In the genomic region with DNA sequence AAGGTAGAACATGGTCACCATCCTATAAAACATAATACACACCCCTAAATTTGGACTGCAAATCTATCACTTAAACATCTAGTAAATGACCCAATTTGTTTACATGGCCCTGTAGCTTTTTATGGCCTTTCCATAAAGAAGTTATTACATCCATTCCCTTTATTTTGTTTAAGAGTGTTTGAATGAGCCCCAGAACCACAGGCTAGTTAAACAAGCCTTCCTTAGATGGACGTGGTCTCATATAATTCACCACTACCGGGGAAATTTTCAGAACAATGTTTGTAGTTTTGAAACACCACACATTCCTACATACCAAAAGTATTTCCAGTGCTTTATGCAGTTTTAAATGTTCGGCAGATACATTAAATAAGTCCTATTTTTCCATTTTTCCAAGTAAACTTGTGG, we compare ENCODE assay signal across 14 cellular contexts. TPM values are rescaled to one million over a fixed set of nuclear protein-coding genes. Genes with fewer than 3 reads are reported as not detected.
DNase-seq lines count a peak whose midpoint lies in the region; TF ChIP-seq lines count a peak whose summit lies in the region.
"Had no signal": no experiment of that assay in that cellular context is flagged by ENCODE, and none has a peak within 500 bp of the region (broad histone marks: within the 10 kb centered on the region; RNA-seq: fewer than 3 reads in every experiment).

No MANE protein-coding gene starts in this region.

- H3K27ac ChIP-seq in substantia nigra (ENCODE audit: low read depth, low read length, poor library complexity, severe bottlenecking): no peak overlapping the region
- H3K27ac ChIP-seq: gastrocnemius medialis, KMS-11, VCaP had no signal

- DNase-seq in HEK293T (ENCODE audit: extremely low spot score) (peak; percentile 24), astrocyte of the hippocampus (ENCODE audit: low read depth, low spot score) (peak; percentile 77), iris pigment epithelial cell (ENCODE audit: low read depth) (peak; percentile 86), substantia nigra (lab: John Stamatoyannopoulos, UW) (no peak), ureter (ENCODE audit: low spot score) (no peak), T1000 (lab: John Stamatoyannopoulos, UW) (no peak), NCI-H146 treated with DMSO at 0.1 percent for 48 hours (lab: John Stamatoyannopoulos, UW; ENCODE audit: unreplicated experiment) (no peak)
- DNase-seq: activated CD8-positive, alpha-beta memory T cell treated with anti-CD3 and anti-CD28 coated beads for 24 hours; anterior cingulate cortex; gastrocnemius medialis; NCI-H1694 treated with DMSO at 0.1 percent for 48 hours had no signal

- CTCF ChIA-PET in HEK293T (lab: Yijun Ruan, JAX): interaction anchor here (1.8 kb wide), 1 partner anchor 9 kb away, joined by 4 read pairs; no protein-coding TSS in a partner anchor

- POLR2A ChIA-PET in HEK293T (lab: Yijun Ruan, JAX): no interaction called here

TF ChIP-seq in HEK293T, 16 proteins besides CTCF, POLR2A, EP300 and RAD21:
- TF ChIP-seq ARNT (IDR thresholded peaks at IDR 0.05) (peak; percentile 86), ZNF384 (IDR thresholded peaks at IDR 0.05) (no peak), FOXK2 (IDR thresholded peaks at IDR 0.05) (peak; percentile 74), CTBP1 (IDR thresholded peaks at IDR 0.05; ENCODE audit: borderline replicate concordance) (peak; percentile 99), BHLHE40 (IDR thresholded peaks at IDR 0.05; ENCODE audit: borderline replicate concordance) (no peak), FOXA1 (IDR thresholded peaks at IDR 0.05) (peak; percentile 81), SP1 (IDR thresholded peaks at IDR 0.05) (no peak), LEF1 (IDR thresholded peaks at IDR 0.05; ENCODE audit: borderline replicate concordance) (peak; percentile 66; the same call in 1 of the 2 replicates), FOXM1 (IDR thresholded peaks at IDR 0.05; ENCODE audit: borderline replicate concordance) (peak; percentile 51; the same call in 1 of the 2 replicates), SUZ12 (IDR thresholded peaks at IDR 0.05) (no peak)
- TF ChIP-seq, protein P1, sequence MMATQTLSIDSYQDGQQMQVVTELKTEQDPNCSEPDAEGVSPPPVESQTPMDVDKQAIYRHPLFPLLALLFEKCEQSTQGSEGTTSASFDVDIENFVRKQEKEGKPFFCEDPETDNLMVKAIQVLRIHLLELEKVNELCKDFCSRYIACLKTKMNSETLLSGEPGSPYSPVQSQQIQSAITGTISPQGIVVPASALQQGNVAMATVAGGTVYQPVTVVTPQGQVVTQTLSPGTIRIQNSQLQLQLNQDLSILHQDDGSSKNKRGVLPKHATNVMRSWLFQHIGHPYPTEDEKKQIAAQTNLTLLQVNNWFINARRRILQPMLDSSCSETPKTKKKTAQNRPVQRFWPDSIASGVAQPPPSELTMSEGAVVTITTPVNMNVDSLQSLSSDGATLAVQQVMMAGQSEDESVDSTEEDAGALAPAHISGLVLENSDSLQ (IDR thresholded peaks at IDR 0.05): peak; percentile 92

RNA-seq across cellular contexts. Expression of a gene that starts 12.3 kb away (rescaled TPM):
- total RNA-seq in ureter: 13.8 TPM
- total RNA-seq: OCI-LY7 had no signal

Comparison
In these comparisons a context has a peak if more than half of its experiments do, and no peak if none do; other contexts are left out.
1. DNase-seq: peak in HEK293T (single experiment), astrocyte of the hippocampus (single experiment) and iris pigment epithelial cell (single experiment); none in substantia nigra (0 of 49), ureter (single experiment), T1000 (single experiment) and NCI-H146 treated with DMSO at 0.1 percent for 48 hours (single experiment).